1 cellular context compared by ENCODE assay signal in the genomic region with DNA sequence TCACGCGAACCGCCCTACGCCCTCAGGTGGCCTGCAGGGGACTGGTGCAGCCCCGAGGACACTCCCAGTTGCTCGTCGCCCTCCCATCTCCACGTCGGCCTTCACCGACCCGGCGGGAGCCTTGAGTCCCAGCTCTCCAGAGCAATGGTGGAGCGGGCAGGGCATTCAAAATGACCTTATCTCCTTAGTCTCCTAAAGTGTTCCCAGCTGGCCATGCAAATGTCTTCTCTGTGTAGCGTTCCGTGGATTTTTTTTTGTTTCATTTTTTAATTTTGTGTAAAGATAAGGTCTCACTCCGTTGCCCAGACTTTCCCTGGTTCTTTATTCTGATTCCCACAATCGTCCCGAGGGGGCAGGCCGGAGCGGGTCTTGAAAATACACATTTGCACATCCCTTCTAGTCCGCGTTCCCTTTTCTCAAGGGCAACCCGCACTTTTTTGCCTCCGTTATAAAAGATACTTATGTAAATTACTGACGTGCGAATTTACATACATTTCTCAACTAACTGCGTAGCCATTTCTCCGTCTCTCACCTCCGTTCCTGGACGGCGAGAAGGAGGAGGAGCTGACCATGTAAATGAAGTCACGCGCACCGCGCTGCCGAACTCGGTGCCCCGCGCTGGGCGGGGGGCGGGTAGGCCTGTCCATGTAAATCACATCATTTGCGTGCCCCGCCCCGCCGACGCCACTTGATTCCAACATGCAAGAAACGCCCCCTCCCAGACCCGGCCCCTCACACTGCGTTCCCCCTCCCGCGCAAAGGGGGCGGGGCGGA.
A peak's percentile ranks its signal among the peaks of the same experiment; 100 is the strongest.
TF ChIP-seq lines count a peak whose summit lies in the region.

No MANE protein-coding gene starts in this region.

TF ChIP-seq in HepG2, 621 proteins besides CTCF, POLR2A, EP300 and RAD21 (continued from another document):
- TF ChIP-seq, protein P1, sequence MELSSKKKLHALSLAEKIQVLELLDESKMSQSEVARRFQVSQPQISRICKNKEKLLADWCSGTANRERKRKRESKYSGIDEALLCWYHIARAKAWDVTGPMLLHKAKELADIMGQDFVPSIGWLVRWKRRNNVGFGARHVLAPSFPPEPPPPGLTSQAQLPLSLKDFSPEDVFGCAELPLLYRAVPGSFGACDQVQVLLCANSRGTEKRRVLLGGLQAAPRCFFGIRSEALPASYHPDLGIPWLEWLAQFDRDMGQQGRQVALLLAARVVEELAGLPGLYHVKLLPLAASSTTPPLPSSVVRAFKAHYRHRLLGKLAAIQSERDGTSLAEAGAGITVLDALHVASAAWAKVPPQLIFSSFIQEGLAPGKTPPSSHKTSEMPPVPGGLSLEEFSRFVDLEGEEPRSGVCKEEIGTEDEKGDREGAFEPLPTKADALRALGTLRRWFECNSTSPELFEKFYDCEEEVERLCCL (CRISPR knock-in tag; IDR thresholded peaks at IDR 0.05; ENCODE audit: borderline replicate concordance), result 0 out of 2 replicates have a peak, but pooled peaks have one; percentile 65
- TF ChIP-seq ZNF124 (CRISPR knock-in tag; IDR thresholded peaks at IDR 0.05) (no peak), KDM4B (CRISPR knock-in tag; IDR thresholded peaks at IDR 0.05) (0 out of 2 replicates have a peak, but pooled peaks have one; percentile 54), IKZF4 (CRISPR knock-in tag; IDR thresholded peaks at IDR 0.05; ENCODE audit: borderline replicate concordance, low read depth, not compliant biosample characterization) (no peak), IRX3 (CRISPR knock-in tag; IDR thresholded peaks at IDR 0.05; ENCODE audit: borderline replicate concordance, low read depth) (no peak; the same call in 1 of the 2 replicates), CBX5 (CRISPR knock-in tag; IDR thresholded peaks at IDR 0.05; ENCODE audit: borderline replicate concordance) (peak; percentile 80; the same call in 1 of the 2 replicates), FOXM1 (CRISPR knock-in tag; IDR thresholded peaks at IDR 0.05) (no peak), ATRX (CRISPR knock-in tag; IDR thresholded peaks at IDR 0.05; ENCODE audit: borderline replicate concordance) (no peak), CC2D1A (CRISPR knock-in tag; IDR thresholded peaks at IDR 0.05) (no peak; the same call in 1 of the 2 replicates), EHMT2 (IDR thresholded peaks at IDR 0.05; ENCODE audit: borderline replicate concordance, low read depth, low read length) (no peak), MTA3 (CRISPR knock-in tag; IDR thresholded peaks at IDR 0.05) (no peak), KDM5B (CRISPR knock-in tag; IDR thresholded peaks at IDR 0.05; ENCODE audit: borderline replicate concordance) (peak; percentile 95; the same call in 1 of the 2 replicates), SATB2 (CRISPR knock-in tag; IDR thresholded peaks at IDR 0.05) (no peak), PHF8 (CRISPR knock-in tag; IDR thresholded peaks at IDR 0.05) (peak; percentile 55), RFX5 (IDR thresholded peaks at IDR 0.05; ENCODE audit: low read depth, low read length) (peak; percentile 11; the same call in 1 of the 2 replicates), ZKSCAN8 (CRISPR knock-in tag; IDR thresholded peaks at IDR 0.05; ENCODE audit: borderline replicate concordance) (peak; percentile 74; the same call in 1 of the 2 replicates), ELF4 (CRISPR knock-in tag; IDR thresholded peaks at IDR 0.05; ENCODE audit: borderline replicate concordance) (no peak), ZNF83 (CRISPR knock-in tag; IDR thresholded peaks at IDR 0.05; ENCODE audit: borderline replicate concordance) (no peak), ZNF543 (CRISPR knock-in tag; IDR thresholded peaks at IDR 0.05) (no peak), ARNTL (CRISPR knock-in tag; IDR thresholded peaks at IDR 0.05) (peak; percentile 59), GATAD1 (CRISPR knock-in tag; IDR thresholded peaks at IDR 0.05) (0 out of 2 replicates have a peak, but pooled peaks have one; percentile 40), KDM5A (IDR thresholded peaks at IDR 0.05; ENCODE audit: borderline replicate concordance, low read length) (peak; percentile 56; the same call in 1 of the 2 replicates), ZNF564 (CRISPR knock-in tag; IDR thresholded peaks at IDR 0.05) (no peak), SP2 (CRISPR knock-in tag; IDR thresholded peaks at IDR 0.05) (0 out of 2 replicates have a peak, but pooled peaks have one; percentile 7), ZNF556 (CRISPR knock-in tag; IDR thresholded peaks at IDR 0.05; ENCODE audit: borderline replicate concordance) (peak; percentile 20; the same call in 1 of the 2 replicates), ETV5 (CRISPR knock-in tag; IDR thresholded peaks at IDR 0.05; ENCODE audit: borderline replicate concordance) (peak; percentile 9; the same call in 1 of the 2 replicates), ZNF180 (CRISPR knock-in tag; IDR thresholded peaks at IDR 0.05; ENCODE audit: borderline replicate concordance, low read depth) (no peak; the same call in 1 of the 2 replicates), KLF12 (CRISPR knock-in tag; IDR thresholded peaks at IDR 0.05; ENCODE audit: borderline replicate concordance) (peak; percentile 39; the same call in 1 of the 2 replicates), ZNF350 (CRISPR knock-in tag; IDR thresholded peaks at IDR 0.05; ENCODE audit: borderline replicate concordance, low read depth) (no peak; the same call in 1 of the 2 replicates), FOXA1 (IDR thresholded peaks at IDR 0.05) (no peak), FOXA1 (CRISPR knock-in tag; IDR thresholded peaks at IDR 0.05) (peak; percentile 3; the same call in 1 of the 2 replicates), ZIK1 (CRISPR knock-in tag; IDR thresholded peaks at IDR 0.05; ENCODE audit: borderline replicate concordance, low read depth) (no peak), HNRNPUL1 (IDR thresholded peaks at IDR 0.05; ENCODE audit: low read depth, low read length) (no peak), DNMT3B (CRISPR knock-in tag; conservative IDR thresholded peaks at IDR 0.05) (no peak), TEAD3 (CRISPR knock-in tag; optimal IDR thresholded peaks at IDR 0.05; ENCODE audit: borderline replicate concordance) (peak; percentile 91), ZBTB42 (CRISPR knock-in tag; IDR thresholded peaks at IDR 0.05) (no peak), AHR (CRISPR knock-in tag; IDR thresholded peaks at IDR 0.05) (peak; percentile 89; the same call in 1 of the 2 replicates), NR3C1 (CRISPR knock-in tag; IDR thresholded peaks at IDR 0.05) (no peak), BCL6 (CRISPR knock-in tag; IDR thresholded peaks at IDR 0.05) (peak; percentile 45; the same call in 1 of the 2 replicates), BRD4 (CRISPR knock-in tag; IDR thresholded peaks at IDR 0.05) (peak; percentile 23; the same call in 1 of the 2 replicates), HMGA1 (CRISPR knock-in tag; conservative IDR thresholded peaks at IDR 0.05) (no peak), ZNF138 (CRISPR knock-in tag; IDR thresholded peaks at IDR 0.05; ENCODE audit: low read depth) (no peak), ZFP37 (CRISPR knock-in tag; IDR thresholded peaks at IDR 0.05; ENCODE audit: borderline replicate concordance) (peak; percentile 66), JDP2 (CRISPR knock-in tag; IDR thresholded peaks at IDR 0.05; ENCODE audit: borderline replicate concordance) (no peak), AGO2 (optimal IDR thresholded peaks at IDR 0.05; ENCODE audit: low read depth, low read length) (no peak), RFXANK (CRISPR knock-in tag; IDR thresholded peaks at IDR 0.05) (peak; percentile 80; the same call in 1 of the 2 replicates), ZKSCAN5 (CRISPR knock-in tag; IDR thresholded peaks at IDR 0.05) (no peak), DMAP1 (CRISPR knock-in tag; IDR thresholded peaks at IDR 0.05) (peak; percentile 74), NFATC3 (CRISPR knock-in tag; IDR thresholded peaks at IDR 0.05) (no peak), TOPORS (CRISPR knock-in tag; IDR thresholded peaks at IDR 0.05) (no peak; the same call in 1 of the 2 replicates), NFE2 (CRISPR knock-in tag; IDR thresholded peaks at IDR 0.05) (no peak)
- TF ChIP-seq, protein P2, sequence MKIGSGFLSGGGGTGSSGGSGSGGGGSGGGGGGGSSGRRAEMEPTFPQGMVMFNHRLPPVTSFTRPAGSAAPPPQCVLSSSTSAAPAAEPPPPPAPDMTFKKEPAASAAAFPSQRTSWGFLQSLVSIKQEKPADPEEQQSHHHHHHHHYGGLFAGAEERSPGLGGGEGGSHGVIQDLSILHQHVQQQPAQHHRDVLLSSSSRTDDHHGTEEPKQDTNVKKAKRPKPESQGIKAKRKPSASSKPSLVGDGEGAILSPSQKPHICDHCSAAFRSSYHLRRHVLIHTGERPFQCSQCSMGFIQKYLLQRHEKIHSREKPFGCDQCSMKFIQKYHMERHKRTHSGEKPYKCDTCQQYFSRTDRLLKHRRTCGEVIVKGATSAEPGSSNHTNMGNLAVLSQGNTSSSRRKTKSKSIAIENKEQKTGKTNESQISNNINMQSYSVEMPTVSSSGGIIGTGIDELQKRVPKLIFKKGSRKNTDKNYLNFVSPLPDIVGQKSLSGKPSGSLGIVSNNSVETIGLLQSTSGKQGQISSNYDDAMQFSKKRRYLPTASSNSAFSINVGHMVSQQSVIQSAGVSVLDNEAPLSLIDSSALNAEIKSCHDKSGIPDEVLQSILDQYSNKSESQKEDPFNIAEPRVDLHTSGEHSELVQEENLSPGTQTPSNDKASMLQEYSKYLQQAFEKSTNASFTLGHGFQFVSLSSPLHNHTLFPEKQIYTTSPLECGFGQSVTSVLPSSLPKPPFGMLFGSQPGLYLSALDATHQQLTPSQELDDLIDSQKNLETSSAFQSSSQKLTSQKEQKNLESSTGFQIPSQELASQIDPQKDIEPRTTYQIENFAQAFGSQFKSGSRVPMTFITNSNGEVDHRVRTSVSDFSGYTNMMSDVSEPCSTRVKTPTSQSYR (CRISPR knock-in tag; IDR thresholded peaks at IDR 0.05; ENCODE audit: borderline replicate concordance), result 0 out of 2 replicates have a peak, but pooled peaks have one; percentile 62
- TF ChIP-seq, protein P3, sequence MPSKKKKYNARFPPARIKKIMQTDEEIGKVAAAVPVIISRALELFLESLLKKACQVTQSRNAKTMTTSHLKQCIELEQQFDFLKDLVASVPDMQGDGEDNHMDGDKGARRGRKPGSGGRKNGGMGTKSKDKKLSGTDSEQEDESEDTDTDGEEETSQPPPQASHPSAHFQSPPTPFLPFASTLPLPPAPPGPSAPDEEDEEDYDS (CRISPR knock-in tag; IDR thresholded peaks at IDR 0.05), result peak; percentile 66
- TF ChIP-seq, protein P4, sequence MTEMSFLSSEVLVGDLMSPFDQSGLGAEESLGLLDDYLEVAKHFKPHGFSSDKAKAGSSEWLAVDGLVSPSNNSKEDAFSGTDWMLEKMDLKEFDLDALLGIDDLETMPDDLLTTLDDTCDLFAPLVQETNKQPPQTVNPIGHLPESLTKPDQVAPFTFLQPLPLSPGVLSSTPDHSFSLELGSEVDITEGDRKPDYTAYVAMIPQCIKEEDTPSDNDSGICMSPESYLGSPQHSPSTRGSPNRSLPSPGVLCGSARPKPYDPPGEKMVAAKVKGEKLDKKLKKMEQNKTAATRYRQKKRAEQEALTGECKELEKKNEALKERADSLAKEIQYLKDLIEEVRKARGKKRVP (CRISPR knock-in tag; IDR thresholded peaks at IDR 0.05), result peak in 1 of 2 experiments; percentile 32; a peak in 1 of 4 replicates
- TF ChIP-seq, protein P5, sequence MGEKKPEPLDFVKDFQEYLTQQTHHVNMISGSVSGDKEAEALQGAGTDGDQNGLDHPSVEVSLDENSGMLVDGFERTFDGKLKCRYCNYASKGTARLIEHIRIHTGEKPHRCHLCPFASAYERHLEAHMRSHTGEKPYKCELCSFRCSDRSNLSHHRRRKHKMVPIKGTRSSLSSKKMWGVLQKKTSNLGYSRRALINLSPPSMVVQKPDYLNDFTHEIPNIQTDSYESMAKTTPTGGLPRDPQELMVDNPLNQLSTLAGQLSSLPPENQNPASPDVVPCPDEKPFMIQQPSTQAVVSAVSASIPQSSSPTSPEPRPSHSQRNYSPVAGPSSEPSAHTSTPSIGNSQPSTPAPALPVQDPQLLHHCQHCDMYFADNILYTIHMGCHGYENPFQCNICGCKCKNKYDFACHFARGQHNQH (CRISPR knock-in tag; IDR thresholded peaks at IDR 0.05), result peak; percentile 45
- TF ChIP-seq, protein P6, sequence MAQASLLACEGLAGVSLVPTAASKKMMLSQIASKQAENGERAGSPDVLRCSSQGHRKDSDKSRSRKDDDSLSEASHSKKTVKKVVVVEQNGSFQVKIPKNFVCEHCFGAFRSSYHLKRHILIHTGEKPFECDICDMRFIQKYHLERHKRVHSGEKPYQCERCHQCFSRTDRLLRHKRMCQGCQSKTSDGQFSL (CRISPR knock-in tag; IDR thresholded peaks at IDR 0.05), result no peak
- TF ChIP-seq, protein P7, sequence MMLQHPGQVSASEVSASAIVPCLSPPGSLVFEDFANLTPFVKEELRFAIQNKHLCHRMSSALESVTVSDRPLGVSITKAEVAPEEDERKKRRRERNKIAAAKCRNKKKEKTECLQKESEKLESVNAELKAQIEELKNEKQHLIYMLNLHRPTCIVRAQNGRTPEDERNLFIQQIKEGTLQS (CRISPR knock-in tag; IDR thresholded peaks at IDR 0.05), result peak; percentile 17; the same call in 1 of the 2 replicates
TF ChIP-seq in HepG2: peak in this region for 209.
